8 cellular contexts compared by ENCODE assay signal in the genomic region with DNA sequence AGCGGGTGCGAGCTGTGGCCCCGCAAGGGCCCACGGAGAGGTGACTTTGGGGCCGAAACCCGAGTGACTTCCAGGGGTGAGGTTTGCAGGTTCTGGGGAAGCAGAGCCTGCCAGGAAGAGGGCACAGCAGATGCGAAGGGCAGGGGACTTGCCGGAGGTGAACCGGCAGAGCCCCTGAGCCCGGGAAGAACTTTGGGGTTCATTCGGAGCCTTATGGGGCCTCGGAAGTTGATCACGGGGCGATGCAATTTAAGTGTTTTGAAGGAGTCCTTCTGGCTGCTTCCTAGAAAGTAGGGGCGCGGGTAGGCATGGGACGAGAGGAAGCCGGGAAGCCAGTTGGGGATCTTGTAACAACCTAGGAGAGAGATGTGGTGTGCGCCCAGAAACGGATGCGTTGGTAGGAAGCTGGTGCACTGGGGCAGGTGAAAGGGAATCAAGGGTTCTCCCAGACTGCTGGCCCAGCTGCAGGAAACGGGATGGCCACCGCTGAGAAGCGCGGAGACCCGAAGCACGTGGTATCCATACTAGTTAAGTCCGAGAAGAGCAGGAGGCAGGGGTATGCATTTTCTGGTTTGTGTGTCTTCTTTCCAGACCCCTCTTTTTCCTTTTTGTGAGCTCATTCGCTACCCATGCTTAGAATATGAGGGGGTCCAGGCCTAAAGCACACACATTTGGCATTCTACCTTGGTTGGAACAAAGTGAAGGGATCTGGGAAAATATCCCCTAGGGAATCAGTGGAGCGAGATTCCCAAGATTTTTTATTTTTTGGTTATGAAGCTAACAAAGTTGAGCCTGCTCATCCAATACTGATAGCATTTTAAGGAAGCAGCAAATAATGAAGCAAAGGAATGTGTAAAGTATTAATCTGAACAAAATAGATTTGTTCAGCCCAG. TPM values are rescaled to one million over a fixed set of nuclear protein-coding genes. Genes with fewer than 3 reads are reported as not detected.
A peak's percentile ranks its signal among the peaks of the same experiment; 100 is the strongest.
DNase-seq lines count a peak whose midpoint lies in the region; ATAC-seq and TF ChIP-seq lines count a peak whose summit lies in the region.

No MANE protein-coding gene starts in this region.

- peak overlapping the region; percentile 91 for H3K4me3 Mint-ChIP-seq in T-helper 2 cell treated with Interferon-gamma antibody and Interleukin-4, amounts not matched to agents 5 μg/mL and 100 μg/mL, for 36 hours
- peak overlapping the region; percentile 83 for H3K4me3 Mint-ChIP-seq in memory B cell

- ATAC-seq in GM21619 (IDR thresholded peaks at IDR 0.05; ENCODE audit: unreplicated experiment) = peak; percentile 22
- ATAC-seq in memory B cell (ENCODE audit: low read depth) = peak; percentile 1

- H3K4me3 ChIP-seq in Karpas-422 (ENCODE audit: low read length) (peak overlapping the region; percentile 100), duodenal mucosa (ENCODE audit: low read depth in 1 of 2, low read length in 2 of 2) (peak overlapping the region; percentile 90 to 94), testis (peak overlapping the region; percentile 91 to 98)

- no peaks in the 10 kb centered on the region for H3K9me3 ChIP-seq in Karpas-422 (ENCODE audit: low read length)
- H3K9me3 ChIP-seq in duodenal mucosa (ENCODE audit: control insufficient read depth in 1 of 2, low read length in 2 of 2) = no peaks in the 10 kb centered on the region
- H3K9me3 ChIP-seq in testis = no peaks in the 10 kb centered on the region

- intact Hi-C loops in testis (cut with DNase I; ENCODE audit: low total_unique reads) = no loop called here

- peaks cover 21% of the 10 kb centered on the region for H3K4me1 ChIP-seq in Karpas-422 (ENCODE audit: low read length)
- H3K4me1 ChIP-seq in duodenal mucosa (ENCODE audit: control insufficient read depth in 1 of 2, insufficient read depth in 2 of 2, low read length in 2 of 2) = peaks cover 34 to 36% of the 10 kb centered on the region in 2 donors
- peaks cover 13% of the 10 kb centered on the region for H3K4me1 ChIP-seq in testis

- DNase-seq in ELR (ENCODE audit: low read depth) (peak; percentile 74), Karpas-422 (peak; percentile 79), memory B cell (ENCODE audit: low spot score in 2 of 2) (no peak), testis (peak; percentile 43), dedifferentiated amniotic fluid mesenchymal stem cell (ENCODE audit: extremely low spot score) (no peak)
- peak; percentile 17 for DNase-seq in T-helper 2 cell treated with Interferon-gamma antibody and Interleukin-4, amounts not matched to agents 5 μg/mL and 100 μg/mL, for 36 hours (ENCODE audit: low spot score)

- H3K27me3 ChIP-seq in Karpas-422 (ENCODE audit: low read length) = no peaks in the 10 kb centered on the region
- H3K27me3 ChIP-seq in duodenal mucosa (ENCODE audit: control insufficient read depth in 1 of 2, insufficient read depth in 2 of 2, low read length in 2 of 2) = no peaks in the 10 kb centered on the region
- no peaks in the 10 kb centered on the region for H3K27me3 ChIP-seq in testis

- peaks cover 49% of the 10 kb centered on the region for H3K4me1 Mint-ChIP-seq in T-helper 2 cell treated with Interferon-gamma antibody and Interleukin-4, amounts not matched to agents 5 μg/mL and 100 μg/mL, for 36 hours (ENCODE audit: low read depth)
- H3K4me1 Mint-ChIP-seq in memory B cell = peaks cover 15% of the 10 kb centered on the region

- H3K79me2 ChIP-seq in Karpas-422 (ENCODE audit: low read length) = peaks cover 56% of the 10 kb centered on the region

- no peaks in the 10 kb centered on the region for H4K20me1 ChIP-seq in Karpas-422 (ENCODE audit: insufficient read depth, low read depth, low read length)

- peak overlapping the region; percentile 96 for H3K9ac ChIP-seq in Karpas-422 (ENCODE audit: low read length)
- peak overlapping the region; percentile 76 to 88 for H3K9ac ChIP-seq in duodenal mucosa (ENCODE audit: low read depth in 1 of 2, low read length in 2 of 2)

- TF ChIP-seq CTCF in testis (IDR thresholded peaks at IDR 0.05) = no peak

- no peak for TF ChIP-seq POLR2A in testis (IDR thresholded peaks at IDR 0.05)

- WGBS in testis, 2 donors = 2% methylated on average over 18 to 28 of the region's 30 CpGs

- H3K9me3 Mint-ChIP-seq in T-helper 2 cell treated with Interferon-gamma antibody and Interleukin-4, amounts not matched to agents 5 μg/mL and 100 μg/mL, for 36 hours = peaks cover 9% of the 10 kb centered on the region
- H3K9me3 Mint-ChIP-seq in memory B cell = peaks cover 2% of the 10 kb centered on the region

- peak overlapping the region; percentile 46 for H2AFZ ChIP-seq in Karpas-422 (ENCODE audit: low read length)

- peak overlapping the region; percentile 60 for H3K27ac Mint-ChIP-seq in T-helper 2 cell treated with Interferon-gamma antibody and Interleukin-4, amounts not matched to agents 5 μg/mL and 100 μg/mL, for 36 hours
- peak overlapping the region; percentile 93 for H3K27ac Mint-ChIP-seq in memory B cell

- H3K4me2 ChIP-seq in Karpas-422 (ENCODE audit: low read depth, low read length, poor library complexity, severe bottlenecking) = peak overlapping the region; percentile 93

- peaks cover 25% of the 10 kb centered on the region for H3K36me3 Mint-ChIP-seq in T-helper 2 cell treated with Interferon-gamma antibody and Interleukin-4, amounts not matched to agents 5 μg/mL and 100 μg/mL, for 36 hours (ENCODE audit: low read depth)
- peaks cover 13% of the 10 kb centered on the region for H3K36me3 Mint-ChIP-seq in memory B cell

- H3K36me3 ChIP-seq in Karpas-422 (ENCODE audit: insufficient read depth, low read length) = peaks cover 23% of the 10 kb centered on the region
- peaks cover 0 to 7% of the 10 kb centered on the region in 2 donors for H3K36me3 ChIP-seq in duodenal mucosa (ENCODE audit: control insufficient read depth in 1 of 2, insufficient read depth in 2 of 2, low read length in 2 of 2)
- H3K36me3 ChIP-seq in testis (ENCODE audit: low read depth, missing control alignments) = no peaks in the 10 kb centered on the region

- no peaks in the 10 kb centered on the region for H3K9me2 ChIP-seq in Karpas-422 (replicated peaks; ENCODE audit: insufficient read depth, low read length)

- H3K27ac ChIP-seq in Karpas-422 (ENCODE audit: low read length) (peak overlapping the region; percentile 21; the same call in 1 of the 2 replicates), duodenal mucosa (ENCODE audit: low read depth, low read length) (peak overlapping the region; percentile 52), testis (peak overlapping the region; percentile 28 to 78)

- peaks cover 3% of the 10 kb centered on the region for H3K27me3 Mint-ChIP-seq in T-helper 2 cell treated with Interferon-gamma antibody and Interleukin-4, amounts not matched to agents 5 μg/mL and 100 μg/mL, for 36 hours (ENCODE audit: low read depth)
- peaks cover 2% of the 10 kb centered on the region for H3K27me3 Mint-ChIP-seq in memory B cell

RNA-seq across cellular contexts. Expression of gene SCLY, which starts 0.8 kb away (rescaled TPM):
- total RNA-seq in Karpas-422 (2014; rRNA removed; shearing (Covaris generic); ENCODE audit: low replicate concordance) = 20.5 and 48.0 TPM in 2 replicates
- 10 to 100 TPM; 19.6 to 40.2 TPM for total RNA-seq in testis
- polyA plus RNA-seq in testis (ENCODE audit: insufficient read depth, low read depth, low replicate concordance) = 24.6 TPM

RNA-seq across cellular contexts. Expression of gene ESPNL, which starts 38.6 kb away (rescaled TPM):
- 1.0 TPM in 2 replicates for total RNA-seq in Karpas-422 (2014; rRNA removed; shearing (Covaris generic); ENCODE audit: low replicate concordance)
- 1 to 10 TPM; 2.8 to 7.5 TPM for total RNA-seq in testis
- polyA plus RNA-seq in testis (ENCODE audit: insufficient read depth, low read depth, low replicate concordance) = 2.1 TPM

Comparison
In these comparisons a context has a peak if more than half of its experiments do, and no peak if none do; other contexts are left out.
1. DNase-seq: peak in ELR (single experiment), Karpas-422 (single experiment), T-helper 2 cell treated with Interferon-gamma antibody and Interleukin-4, amounts not matched to agents 5 μg/mL and 100 μg/mL, for 36 hours (single experiment) and testis (single experiment); none in memory B cell (0 of 2) and dedifferentiated amniotic fluid mesenchymal stem cell (single experiment).
2. Peak in every context shown above with its lines, with median percentiles within 50 percentile points of each other: H3K27ac ChIP-seq and H3K4me3 ChIP-seq.